In genomic region chr19:39400997-39401548, GRCh38 we compare ENCODE assay signal across 8 cellular contexts. TPM values are rescaled to one million over a fixed set of nuclear protein-coding genes. Genes with fewer than 3 reads are reported as not detected.
DNase-seq lines count a peak whose midpoint lies in the region; ATAC-seq, FAIRE-seq and TF ChIP-seq lines count a peak whose summit lies in the region.

No MANE protein-coding gene starts in this region.

- POLR2A ChIA-PET in A673 (lab: Charles Lee; ENCODE audit: low non-redundant PET): no interaction called here
- POLR2A ChIA-PET in HEK293 (lab: Yijun Ruan, JAX): interaction anchor here (0.8 to 11.2 kb wide), 5 partner anchors 7 to 79 kb away, joined by 4 to 175 read pairs (median 56); partner anchors contain the start of genes MED29, PAF1, PLEKHG2 and RPS16

- no peaks in the 10 kb centered on the region for H3K9me3 ChIP-seq in A673 (ENCODE audit: low read depth, low read length, poor library complexity, severe bottlenecking)
- H3K9me3 ChIP-seq in HEK293 (ENCODE audit: control insufficient read depth, insufficient read depth, low read depth, low read length): no peaks in the 10 kb centered on the region
- no peaks in the 10 kb centered on the region for H3K9me3 ChIP-seq in astrocyte (ENCODE audit: insufficient read depth, low read depth, low read length)
- H3K9me3 ChIP-seq in muscle layer of duodenum (ENCODE audit: control insufficient read depth in 1 of 2, low read length in 2 of 2): no peaks in the 10 kb centered on the region

- no TSS peak for BruUV-seq in A673 (replicated peaks; lab: Mats Ljungman, UMichigan)

- no peaks in the 10 kb centered on the region for H3K27me3 Mint-ChIP-seq in astrocyte (ENCODE audit: low read depth, unreplicated experiment)

- H3K27me3 ChIP-seq in A673 (replicated peaks; ENCODE audit: insufficient read depth, low read depth, low read length, poor library complexity) (no peaks in the 10 kb centered on the region), astrocyte (ENCODE audit: insufficient read depth, low read length) (no peaks in the 10 kb centered on the region), muscle layer of duodenum (ENCODE audit: low read depth, low read length) (no peaks in the 10 kb centered on the region)

- intact Hi-C loops in A673 (cut with micrococcal nuclease; ENCODE audit: unreplicated experiment): no loop called here

- no peak for TF ChIP-seq CTCF in A673 (conservative IDR thresholded peaks at IDR 0.05; ENCODE audit: low read depth, low read length)
- TF ChIP-seq CTCF in HEK293 (tag by site-specific recombination; IDR thresholded peaks at IDR 0.05): no peak
- TF ChIP-seq CTCF in astrocyte (IDR thresholded peaks at IDR 0.05; ENCODE audit: insufficient read depth, low read depth, low read length): no peak
- TF ChIP-seq CTCF in omental fat pad (IDR thresholded peaks at IDR 0.05): no peak

- no peak for FAIRE-seq in astrocyte (lab: Jason Lieb, UNC)

- H3K36me3 Mint-ChIP-seq in astrocyte (ENCODE audit: low read depth, unreplicated experiment): peaks cover 2% of the 10 kb centered on the region

- peak overlapping the region; percentile 94 for H3K4me2 ChIP-seq in astrocyte (ENCODE audit: low read length)

- peak overlapping the region; percentile 95 for H3K27ac Mint-ChIP-seq in astrocyte (ENCODE audit: unreplicated experiment)

- no peaks in the 10 kb centered on the region for H3K79me2 ChIP-seq in astrocyte (ENCODE audit: insufficient read depth, low read length)

- H3K27ac ChIP-seq in A673 (ENCODE audit: low read depth, low read length, poor library complexity, severe bottlenecking) (peak overlapping the region; percentile 98), HEK293 (ENCODE audit: extremely low read depth, low read depth, low read length) (peak overlapping the region; percentile 18; the same call in 1 of the 2 replicates), astrocyte (ENCODE audit: low read depth, low read length) (peak overlapping the region; percentile 97), muscle layer of duodenum (ENCODE audit: low read length) (peak overlapping the region; percentile 98)

- peak overlapping the region; percentile 15 for H3K4me3 Mint-ChIP-seq in astrocyte (ENCODE audit: unreplicated experiment)

- no peak overlapping the region for H2AFZ ChIP-seq in astrocyte (ENCODE audit: low read depth, low read length)

- ATAC-seq in omental fat pad (ENCODE audit: low FRiP score) (no peak), GM18502 (IDR thresholded peaks at IDR 0.05; ENCODE audit: poor library complexity, unreplicated experiment) (no peak), HG03095 (IDR thresholded peaks at IDR 0.05; ENCODE audit: unreplicated experiment) (no peak)

- CTCF ChIA-PET in A673 (lab: Charles Lee): no interaction called here
- CTCF ChIA-PET in HEK293 (lab: Yijun Ruan, JAX): interaction anchor here (0.6 to 3.7 kb wide), 8 partner anchors 10 to 1197 kb away, joined by 3 to 63 read pairs (median 3); partner anchors contain the start of genes FBL, MED29, PAF1 and PLEKHG2

- H3K4me1 ChIP-seq in A673 (ENCODE audit: insufficient read depth, low read length, poor library complexity, severe bottlenecking): peaks cover 27% of the 10 kb centered on the region
- peaks cover 26% of the 10 kb centered on the region for H3K4me1 ChIP-seq in HEK293 (ENCODE audit: control insufficient read depth, insufficient read depth, low read length)
- H3K4me1 ChIP-seq in astrocyte (ENCODE audit: insufficient read depth, low read length): peaks cover 47% of the 10 kb centered on the region
- peaks cover 15 to 22% of the 10 kb centered on the region in 2 donors for H3K4me1 ChIP-seq in muscle layer of duodenum (ENCODE audit: control insufficient read depth in 1 of 2, insufficient read depth in 2 of 2, low read length in 2 of 2)

- no peaks in the 10 kb centered on the region for H4K20me1 ChIP-seq in astrocyte (ENCODE audit: insufficient read depth, low read length)

- H3K4me3 ChIP-seq in A673 (ENCODE audit: low read depth, low read length, poor library complexity, severe bottlenecking): no peak overlapping the region
- no peak overlapping the region for H3K4me3 ChIP-seq in HEK293 (ENCODE audit: low read depth, low read length)
- no peak overlapping the region for H3K4me3 ChIP-seq in astrocyte (ENCODE audit: insufficient read depth, low read depth, low read length)
- peak overlapping the region in 1 of 2 donors; percentile 54 for H3K4me3 ChIP-seq in muscle layer of duodenum (ENCODE audit: low read depth in 1 of 2, low read length in 2 of 2)

- H3K9me3 Mint-ChIP-seq in astrocyte (ENCODE audit: unreplicated experiment): no peaks in the 10 kb centered on the region

- no peaks in the 10 kb centered on the region for H3K36me3 ChIP-seq in A673 (ENCODE audit: insufficient read depth, low read length, poor library complexity, severe bottlenecking)
- H3K36me3 ChIP-seq in HEK293 (ENCODE audit: control insufficient read depth in 2 of 2, insufficient read depth in 1 of 2, low read length in 2 of 2): peaks cover 11 to 14% of the 10 kb centered on the region in 2 experiments
- no peaks in the 10 kb centered on the region for H3K36me3 ChIP-seq in astrocyte (ENCODE audit: insufficient read depth, low read length)
- H3K36me3 ChIP-seq in muscle layer of duodenum (ENCODE audit: control insufficient read depth in 1 of 2, insufficient read depth in 2 of 2, low read length in 2 of 2): peaks cover 0 to 10% of the 10 kb centered on the region in 2 donors

- DNase-seq in A673 (ENCODE audit: low spot score): no peak
- DNase-seq in astrocyte (ENCODE audit: low read depth): no peak
- DNase-seq in omental fat pad (ENCODE audit: low spot score): no peak
- DNase-seq in medulla oblongata (ENCODE audit: extremely low spot score): no peak

- H3K4me1 Mint-ChIP-seq in astrocyte (ENCODE audit: low read depth, unreplicated experiment): peaks cover 24% of the 10 kb centered on the region

- peak overlapping the region; percentile 96 for H3K9ac ChIP-seq in astrocyte (ENCODE audit: low read length)

TF ChIP-seq in HEK293, 187 proteins besides CTCF, POLR2A, EP300 and RAD21 (continues in another document):
- TF ChIP-seq ZIC2 (tag by site-specific recombination; IDR thresholded peaks at IDR 0.05): 0 out of 2 replicates have a peak, but pooled peaks have one; percentile 10
- no peak for TF ChIP-seq ZNF664 (tag by site-specific recombination; IDR thresholded peaks at IDR 0.05)
- no peak for TF ChIP-seq ZNF37A (tag by site-specific recombination; IDR thresholded peaks at IDR 0.05)
- no peak for TF ChIP-seq ZNF571 (tag by site-specific recombination; IDR thresholded peaks at IDR 0.05)
- TF ChIP-seq SP7 (tag by site-specific recombination; IDR thresholded peaks at IDR 0.05): peak; percentile 86
- peak; percentile 63; the same call in 1 of the 2 replicates for TF ChIP-seq ZBTB10 (tag by site-specific recombination; IDR thresholded peaks at IDR 0.05)
- TF ChIP-seq ZSCAN23 (tag by site-specific recombination; IDR thresholded peaks at IDR 0.05): 0 out of 2 replicates have a peak, but pooled peaks have one; percentile 34
- TF ChIP-seq HIC1 (tag by site-specific recombination; IDR thresholded peaks at IDR 0.05): 0 out of 2 replicates have a peak, but pooled peaks have one; percentile 31
- no peak for TF ChIP-seq GLI4 (tag by site-specific recombination; IDR thresholded peaks at IDR 0.05)
- 0 out of 2 replicates have a peak, but pooled peaks have one; percentile 15 for TF ChIP-seq BCL11B (tag by site-specific recombination; IDR thresholded peaks at IDR 0.05; ENCODE audit: low read depth)

RNA-seq across cellular contexts. Expression of gene ZFP36, which starts 5.6 kb away (rescaled TPM):
- total RNA-seq in A673 (2021): 7.1 and 8.1 TPM in 2 replicates
- total RNA-seq in astrocyte: 21.6 and 28.0 TPM in 2 replicates
- 100 to 1,000 TPM; 323 to 827 (median 509) TPM for total RNA-seq in omental fat pad

RNA-seq across cellular contexts. Expression of gene MED29, which starts 9.9 kb away (rescaled TPM):
- total RNA-seq in A673 (2021) (37.1 and 41.9 TPM in 2 replicates), astrocyte (27.0 and 29.9 TPM in 2 replicates), omental fat pad (10 to 100 TPM; 24.5 to 41.3 (median 32.5) TPM)

RNA-seq across cellular contexts. Expression of gene PAF1, which starts 10.2 kb away (rescaled TPM):
- total RNA-seq in A673 (2021): 70.2 and 73.3 TPM in 2 replicates
- 42.0 and 43.2 TPM in 2 replicates for total RNA-seq in astrocyte
- 10 to 100 TPM; 29.2 to 60.3 (median 53.3) TPM for total RNA-seq in omental fat pad

RNA-seq across cellular contexts. Expression of gene PLEKHG2, which starts 11.4 kb away (rescaled TPM):
- 99.1 and 99.4 TPM in 2 replicates for total RNA-seq in A673 (2021)
- total RNA-seq in astrocyte: 101 and 102 TPM in 2 replicates
- 10 to 100 TPM; 16.5 to 35.3 (median 21.4) TPM for total RNA-seq in omental fat pad

RNA-seq across cellular contexts. Expression of gene RPS16, which starts 34.7 kb away (rescaled TPM):
- total RNA-seq in A673 (2021) (1,898 and 1,963 TPM in 2 replicates), astrocyte (1,194 and 1,329 TPM in 2 replicates), omental fat pad (1,000 to 10,000 TPM; 1,153 to 1,681 (median 1,338) TPM)

Comparison
In these comparisons a context has a peak if more than half of its experiments do, and no peak if none do; other contexts are left out.
1. H3K27ac ChIP-seq: peak in every context shown above with its lines; median percentile 98 in A673; 98 in muscle layer of duodenum; 97 in astrocyte; 18 in HEK293.
2. RNA of gene ZFP36, which starts 5.6 kb away (total RNA-seq): 323 to 827 TPM in omental fat pad; 21.6 to 28.0 TPM in astrocyte and 7.1 to 8.1 TPM in A673; every median in the first group is over 10 times any median in the second.